ENCODE assay signal across 14 cellular contexts in genomic region chr7:55594414-55594813, GRCh38. TPM values are rescaled to one million over a fixed set of nuclear protein-coding genes. Genes with fewer than 3 reads are reported as not detected.
DNase-seq lines count a peak whose midpoint lies in the region; ATAC-seq, FAIRE-seq and TF ChIP-seq lines count a peak whose summit lies in the region.
"Had no signal": no experiment of that assay in that cellular context is flagged by ENCODE, and none has a peak within 500 bp of the region (broad histone marks: within the 10 kb centered on the region; RNA-seq: fewer than 3 reads in every experiment).

No MANE protein-coding gene starts in this region.

- no peak overlapping the region for H3K4ac ChIP-seq in H1 (replicated peaks; ENCODE audit: insufficient read length, low read depth, low read length)
- H3K4ac ChIP-seq in mesenchymal stem cell (ENCODE audit: low read depth in 1 of 2, low read length in 2 of 2), result no peak overlapping the region

- WGBS in H1 (ENCODE audit: extremely low coverage in 1 of 2, insufficient coverage in 1 of 2, insufficient read length in 1 of 2, insufficient replicate concordance in 2 of 2, low coverage in 1 of 2, low lambda C conversion rate in 2 of 2, missing lambda C conversion rate in 1 of 2), 2 experiments, result 76% methylated on average over 10 of the region's 10 CpGs; no CpG with 5 or more reads in 1 of the 2 experiments
- WGBS in mesenchymal stem cell, result 89% methylated on average over 10 of the region's 10 CpGs
- 92 to 97% (median 96%) methylated on average over 9 to 10 of the region's 10 CpGs for WGBS in heart left ventricle, 4 donors

- peak overlapping the region; percentile 75; the same call in 1 of the 2 replicates for H2AK5ac ChIP-seq in H1 (ENCODE audit: low read depth, low read length)
- H2AK5ac ChIP-seq in mesenchymal stem cell (ENCODE audit: low read length, severe bottlenecking), result no peak overlapping the region

- H3K9me3 ChIP-seq in H1 (ENCODE audit: insufficient read depth in 2 of 2, low read depth in 1 of 2, low read length in 1 of 2) (no peaks in the 10 kb centered on the region), mesenchymal stem cell (ENCODE audit: control insufficient read depth, low read length) (no peaks in the 10 kb centered on the region), heart left ventricle (no peaks in the 10 kb centered on the region), Peyer's patch (no peaks in the 10 kb centered on the region)

- H2BK5ac ChIP-seq in H1 (ENCODE audit: low read depth, low read length), result no peak overlapping the region
- no peak overlapping the region for H2BK5ac ChIP-seq in mesenchymal stem cell (ENCODE audit: low read depth, low read length, poor library complexity, severe bottlenecking)

- H3K9ac ChIP-seq in H1 (replicated peaks in 1 of 4; ENCODE audit: extremely low read depth in 1 of 4, low read depth in 3 of 4, low read length in 3 of 4) (no peak overlapping the region), mesenchymal stem cell (ENCODE audit: low read length) (no peak overlapping the region)

- H4K5ac ChIP-seq in H1 (ENCODE audit: insufficient read length, low read depth, low read length), result no peak overlapping the region

- no peak for DNase-seq in activated CD4-positive, alpha-beta T cell treated with anti-CD3 and anti-CD28 coated beads, Interleukin-2, amount 10 ng/mL, durations not matched to agents 7 days and 5 days
- no peak for DNase-seq in activated CD4-positive, alpha-beta T cell treated with anti-CD3 and anti-CD28 coated beads for 4 hours
- DNase-seq in H1 (ENCODE audit: low read depth in 1 of 2, low spot score in 2 of 2) (no peak), mesenchymal stem cell (no peak), heart left ventricle (no peak), Peyer's patch (no peak)
- DNase-seq: DMS153, EL had no signal

- H3K56ac ChIP-seq in H1 (replicated peaks; ENCODE audit: insufficient read length, low read depth, low read length), result no peak overlapping the region

- H2BK15ac ChIP-seq in H1 (ENCODE audit: low read length) (0 out of 2 replicates have a peak overlapping the region, but pooled peaks have one; percentile 81), mesenchymal stem cell (ENCODE audit: low read depth, poor library complexity, severe bottlenecking) (no peak overlapping the region)

- peak overlapping the region; percentile 79; the same call in 1 of the 2 replicates for H2AFZ ChIP-seq in H1 (ENCODE audit: low read length)
- no peak overlapping the region for H2AFZ ChIP-seq in mesenchymal stem cell (ENCODE audit: low read depth, low read length)

- H3K23ac ChIP-seq in H1 (ENCODE audit: insufficient read length) (no peak overlapping the region), mesenchymal stem cell (ENCODE audit: low read length in 2 of 2) (no peak overlapping the region)

- intact Hi-C loops in heart left ventricle (cut with DNase I), result loop anchor here in 7 of 10 donors (2.0 to 10.0 kb wide), 6 partner anchors 157 to 310 kb away; partner anchors contain the start of gene LANCL2 (in 1 of the 7)

- peaks cover 17% of the 10 kb centered on the region for H3K4me1 Mint-ChIP-seq in activated CD4-positive, alpha-beta T cell treated with anti-CD3 and anti-CD28 coated beads, Interleukin-2, amount 10 ng/mL, durations not matched to agents 7 days and 5 days

- H3K4me3 ChIP-seq in H1 (ENCODE audit: extremely low read depth in 1 of 4, insufficient read depth in 2 of 4, low read depth in 3 of 4, low read length in 4 of 4), result no peak overlapping the region
- H3K4me3 ChIP-seq in mesenchymal stem cell (ENCODE audit: insufficient read depth in 1 of 2, low read depth in 1 of 2, low read length in 2 of 2), result no peak overlapping the region
- H3K4me3 ChIP-seq in heart left ventricle, result no peak overlapping the region
- no peak overlapping the region for H3K4me3 ChIP-seq in Peyer's patch

- TF ChIP-seq EP300 in H1 (IDR thresholded peaks at IDR 0.05; ENCODE audit: borderline replicate concordance in 1 of 2, low read depth in 2 of 2, low read length in 2 of 2), result no peak

- H3K36me3 ChIP-seq in H1 (ENCODE audit: control insufficient read depth in 2 of 4, insufficient read depth in 4 of 4, low read length in 3 of 4) (no peaks in the 10 kb centered on the region), mesenchymal stem cell (ENCODE audit: control insufficient read depth in 1 of 2, insufficient read depth in 2 of 2, low read depth in 1 of 2, low read length in 2 of 2) (no peaks in the 10 kb centered on the region), heart left ventricle (no peaks in the 10 kb centered on the region), Peyer's patch (no peaks in the 10 kb centered on the region)

- H3K14ac ChIP-seq in H1 (ENCODE audit: insufficient read length) (no peak overlapping the region), mesenchymal stem cell (ENCODE audit: low read length in 2 of 2) (no peak overlapping the region)

- H4K20me1 ChIP-seq in H1 (replicated peaks in 1 of 2; ENCODE audit: control insufficient read depth in 1 of 2, insufficient read depth in 2 of 2, low read length in 2 of 2), result peaks cover 0 to 2% of the 10 kb centered on the region in 2 experiments

- no peaks in the 10 kb centered on the region for H3K23me2 ChIP-seq in H1 (ENCODE audit: low read depth, low read length)

- no peaks in the 10 kb centered on the region for H3K27me3 ChIP-seq in H1 (replicated peaks in 1 of 4; ENCODE audit: control insufficient read depth in 3 of 4, extremely low read depth in 1 of 4, insufficient read depth in 3 of 4, low read length in 3 of 4)
- peaks cover 14 to 31% of the 10 kb centered on the region in 2 experiments for H3K27me3 ChIP-seq in mesenchymal stem cell (ENCODE audit: control insufficient read depth in 1 of 2, insufficient read depth in 1 of 2, low read length in 2 of 2)
- peaks cover 0 to 5% (median 0%) of the 10 kb centered on the region in 9 donors for H3K27me3 ChIP-seq in heart left ventricle
- no peaks in the 10 kb centered on the region for H3K27me3 ChIP-seq in Peyer's patch

- FAIRE-seq in H1 (lab: Jason Lieb, UNC), result no peak
- FAIRE-seq: D721Med, G401.6 had no signal

- H4K91ac ChIP-seq in H1 (replicated peaks; ENCODE audit: insufficient read length, low read length) (no peak overlapping the region), mesenchymal stem cell (ENCODE audit: low read length) (peak overlapping the region; percentile 5)

- no peaks in the 10 kb centered on the region for H3K9me3 Mint-ChIP-seq in activated CD4-positive, alpha-beta T cell treated with anti-CD3 and anti-CD28 coated beads, Interleukin-2, amount 10 ng/mL, durations not matched to agents 7 days and 5 days
- H3K9me3 Mint-ChIP-seq: CD14-positive monocyte; CD8-positive, alpha-beta T cell had no signal

- H3K18ac ChIP-seq in H1 (ENCODE audit: extremely low read depth, low read length) (0 out of 2 replicates have a peak overlapping the region, but pooled peaks have one; percentile 32), mesenchymal stem cell (ENCODE audit: low read depth in 1 of 2, low read length in 2 of 2) (no peak overlapping the region)

- TF ChIP-seq RAD21 in H1 (IDR thresholded peaks at IDR 0.05 in 1 of 2, conservative IDR thresholded peaks at IDR 0.05 in 1 of 2; ENCODE audit: low read depth in 2 of 2, low read length in 2 of 2), result no peak

- POLR2A ChIA-PET in activated CD4-positive, alpha-beta T cell treated with anti-CD3 and anti-CD28 coated beads, Interleukin-2, amount 10 ng/mL, durations not matched to agents 7 days and 5 days (lab: Charles Lee), result no interaction called here
- POLR2A ChIA-PET in H1 (lab: Charles Lee; ENCODE audit: partially characterized antibody), result no interaction called here

- TF ChIP-seq CTCF in H1 (IDR thresholded peaks at IDR 0.05; ENCODE audit: control extremely low read depth in 1 of 3, insufficient read depth in 1 of 3, low read depth in 1 of 3, low read length in 3 of 3) (no peak), heart left ventricle (IDR thresholded peaks at IDR 0.05) (no peak), Peyer's patch (IDR thresholded peaks at IDR 0.05) (no peak)

- H3K27me3 Mint-ChIP-seq in activated CD4-positive, alpha-beta T cell treated with anti-CD3 and anti-CD28 coated beads, Interleukin-2, amount 10 ng/mL, durations not matched to agents 7 days and 5 days, result peaks cover 7% of the 10 kb centered on the region

- H2BK12ac ChIP-seq in H1 (ENCODE audit: low read depth, low read length) (no peak overlapping the region), mesenchymal stem cell (ENCODE audit: low read length in 2 of 2) (no peak overlapping the region)

- H3K36me3 Mint-ChIP-seq in activated CD4-positive, alpha-beta T cell treated with anti-CD3 and anti-CD28 coated beads, Interleukin-2, amount 10 ng/mL, durations not matched to agents 7 days and 5 days (ENCODE audit: low read depth), result no peaks in the 10 kb centered on the region
- H3K36me3 Mint-ChIP-seq: CD14-positive monocyte; CD8-positive, alpha-beta T cell had no signal

- H2BK20ac ChIP-seq in H1 (ENCODE audit: low read length), result no peak overlapping the region

- no peak for ATAC-seq in heart left ventricle
- no peak for ATAC-seq in HG03457 (IDR thresholded peaks at IDR 0.05; ENCODE audit: unreplicated experiment)

- H3K27ac ChIP-seq in H1 (ENCODE audit: low read depth, low read length) (no peak overlapping the region), mesenchymal stem cell (ENCODE audit: low read length, poor library complexity, severe bottlenecking) (no peak overlapping the region), heart left ventricle (no peak overlapping the region), Peyer's patch (no peak overlapping the region)
- H3K27ac ChIP-seq: 22Rv1 had no signal

- H3K79me1 ChIP-seq in H1 (ENCODE audit: low read depth, low read length) (no peaks in the 10 kb centered on the region), mesenchymal stem cell (replicated peaks; ENCODE audit: low read length, poor library complexity, severe bottlenecking) (no peaks in the 10 kb centered on the region)

- no peaks in the 10 kb centered on the region for H3K4me1 ChIP-seq in H1 (replicated peaks in 1 of 4; ENCODE audit: control insufficient read depth in 3 of 4, insufficient read depth in 4 of 4, low read length in 3 of 4)
- peaks cover 2% of the 10 kb centered on the region for H3K4me1 ChIP-seq in mesenchymal stem cell (ENCODE audit: control insufficient read depth, insufficient read depth, low read depth, low read length)
- H3K4me1 ChIP-seq in heart left ventricle, result peaks cover 0 to 13% (median 2%) of the 10 kb centered on the region in 12 donors
- H3K4me1 ChIP-seq in Peyer's patch, result no peaks in the 10 kb centered on the region

- H4K8ac ChIP-seq in H1 (ENCODE audit: extremely low read depth, insufficient read depth, low read length) (no peak overlapping the region), mesenchymal stem cell (ENCODE audit: low read length) (no peak overlapping the region)

- no peak for TF ChIP-seq POLR2A in H1 (IDR thresholded peaks at IDR 0.05; ENCODE audit: control extremely low read depth in 1 of 2, low read depth in 2 of 2, low read length in 2 of 2)
- TF ChIP-seq POLR2A in heart left ventricle (IDR thresholded peaks at IDR 0.05), result no peak
- no peak for TF ChIP-seq POLR2A in Peyer's patch (IDR thresholded peaks at IDR 0.05)

- H2BK120ac ChIP-seq in H1 (replicated peaks; ENCODE audit: low read depth, low read length), result no peak overlapping the region
- no peak overlapping the region for H2BK120ac ChIP-seq in mesenchymal stem cell (ENCODE audit: low read depth, low read length)

- CTCF ChIA-PET in activated CD4-positive, alpha-beta T cell treated with anti-CD3 and anti-CD28 coated beads, Interleukin-2, amount 10 ng/mL, durations not matched to agents 7 days and 5 days (lab: Charles Lee), result interaction anchor here (1.6 kb wide), 1 partner anchor 12 kb away, joined by 4 read pairs; no protein-coding TSS in a partner anchor
- CTCF ChIA-PET in H1 (lab: Charles Lee; ENCODE audit: partially characterized antibody), result interaction anchor here (1.5 to 3.5 kb wide), 4 partner anchors 10 to 314 kb away, joined by 3 to 19 read pairs (median 8); no protein-coding TSS in a partner anchor

- peak overlapping the region; percentile 57 for H3K27ac Mint-ChIP-seq in activated CD4-positive, alpha-beta T cell treated with anti-CD3 and anti-CD28 coated beads, Interleukin-2, amount 10 ng/mL, durations not matched to agents 7 days and 5 days
- H3K27ac Mint-ChIP-seq: CD14-positive monocyte; CD8-positive, alpha-beta T cell had no signal

- no peak overlapping the region for H3K4me3 Mint-ChIP-seq in activated CD4-positive, alpha-beta T cell treated with anti-CD3 and anti-CD28 coated beads, Interleukin-2, amount 10 ng/mL, durations not matched to agents 7 days and 5 days
- H3K4me3 Mint-ChIP-seq: CD14-positive monocyte; CD8-positive, alpha-beta T cell had no signal

- no peaks in the 10 kb centered on the region for H3K79me2 ChIP-seq in H1 (ENCODE audit: control insufficient read depth in 1 of 2, insufficient read depth in 2 of 2, low read length in 2 of 2)

- H3K4me2 ChIP-seq in H1 (ENCODE audit: insufficient read depth in 1 of 2, low read depth in 2 of 2, low read length in 2 of 2) (no peak overlapping the region), mesenchymal stem cell (ENCODE audit: low read length, poor library complexity, severe bottlenecking) (no peak overlapping the region)

RNA-seq across cellular contexts. Expression of gene VOPP1, which starts 22.1 kb away (rescaled TPM):
- total RNA-seq in activated CD4-positive, alpha-beta T cell treated with anti-CD3 and anti-CD28 coated beads, Interleukin-2, amount 10 ng/mL, durations not matched to agents 7 days and 5 days, result 10 to 100 TPM; 74.5 to 77.2 TPM
- total RNA-seq in H1 (2021; fragmentation: NEBNext Ultra II Directional; extraction: Animal tissue kit (Norgen Biotek cat#: 25700)), result 82.7 and 83.0 TPM in 2 replicates
- 44.7 and 58.8 TPM in 2 replicates for polyA plus RNA-seq in H1 (2011; rRNA removed)
- 44.9 TPM for polyA plus RNA-seq in H1 (2011; cell fraction: cytosol; rRNA removed)
- 53.3 TPM for polyA plus RNA-seq in H1 (2011; cell fraction: nucleus; rRNA removed)
- polyA plus RNA-seq in H1 (2012, experiment 1 of 2), result 59.8 to 62.7 TPM (median 62.1 TPM) in 4 replicates
- 74.8 TPM for polyA plus RNA-seq in H1 (2012, experiment 2 of 2)
- polyA plus RNA-seq in H1 (2013, experiment 1 of 2), result 47.6 TPM
- 51.6 TPM for polyA plus RNA-seq in H1 (2013, experiment 2 of 2)
- polyA minus RNA-seq in H1 (2011; rRNA and poly(A)+ RNA removed), result 76.2 and 81.0 TPM in 2 replicates
- polyA minus RNA-seq in H1 (2011; cell fraction: cytosol; rRNA and poly(A)+ RNA removed), result 51.9 TPM
- polyA minus RNA-seq in H1 (2011; cell fraction: nucleus; rRNA and poly(A)+ RNA removed), result 53.8 TPM
- polyA plus RNA-seq in mesenchymal stem cell (2013, experiment 1 of 2), result 37.0 TPM
- 37.8 TPM for polyA plus RNA-seq in mesenchymal stem cell (2013, experiment 2 of 2)
- 10 to 100 TPM; 20.3 to 58.0 (median 26.8) TPM for total RNA-seq in heart left ventricle
- polyA plus RNA-seq in heart left ventricle, result 10 to 100 TPM in 1 of 2 donors, 1 to 10 TPM in 1; 9.9 to 22.8 TPM
- 10 to 100 TPM; 63.9 to 79.2 (median 72.4) TPM for total RNA-seq in Peyer's patch
